In genomic region chr11:86571273-86571948, GRCh38 we compare ENCODE assay signal across 10 cellular contexts.
DNase-seq lines count a peak whose midpoint lies in the region; ATAC-seq, FAIRE-seq and TF ChIP-seq lines count a peak whose summit lies in the region.
"Had no signal": no experiment of that assay in that cellular context is flagged by ENCODE, and none has a peak within 500 bp of the region (broad histone marks: within the 10 kb centered on the region; RNA-seq: fewer than 3 reads in every experiment).

No MANE protein-coding gene starts in this region.

- H4K20me1 ChIP-seq in K562 (replicated peaks; ENCODE audit: control insufficient read depth, insufficient read depth, low read length): no peaks in the 10 kb centered on the region

- no peak overlapping the region for H3K27ac ChIP-seq in K562 (ENCODE audit: extremely low read depth, low read depth, low read length)

- no peaks in the 10 kb centered on the region for H3K9me3 Mint-ChIP-seq in mesothelial cell of epicardium

- peak; percentile 99 for ATAC-seq in K562
- ATAC-seq in HG02642 (IDR thresholded peaks at IDR 0.05; ENCODE audit: poor library complexity, unreplicated experiment): no peak
- ATAC-seq in GM18517 (IDR thresholded peaks at IDR 0.05; ENCODE audit: unreplicated experiment): no peak

- in situ Hi-C loops in KBM-7 (cut with MboI; ENCODE audit: low pct_unique_long_range_greater_than_20kb, low sequenced_read_pairs): no loop called here
- in situ Hi-C loops in K562 (cut with MboI): loop anchor here (5.0 kb wide), 1 partner anchor 114 kb away; no protein-coding TSS in a partner anchor
- in situ Hi-C loops in G401 (cut with HindIII; ENCODE audit: low sequenced_read_pairs): no loop called here

- H3K4me1 Mint-ChIP-seq in mesothelial cell of epicardium: peaks cover 39% of the 10 kb centered on the region

- peaks cover 11 to 37% of the 10 kb centered on the region in 2 experiments; a peak in 4 of 5 replicates for H3K27me3 ChIP-seq in K562 (ENCODE audit: control insufficient read depth in 2 of 2, insufficient read depth in 2 of 2, low read length in 2 of 2)

- H3K4me2 ChIP-seq in K562 (ENCODE audit: insufficient read depth, low read length): no peak overlapping the region

- CTCF ChIA-PET in K562 (lab: Yijun Ruan, JAX; ENCODE audit: low intra/inter-chr PET ratio): interaction anchor here (0.8 to 2.1 kb wide), 4 partner anchors 33 to 179 kb away, joined by 3 to 18 read pairs (median 4); no protein-coding TSS in a partner anchor

- H3K4me3 Mint-ChIP-seq in mesothelial cell of epicardium: no peak overlapping the region

- H3K9me3 ChIP-seq in K562 (replicated peaks; ENCODE audit: control insufficient read depth, insufficient read depth, low read depth, low read length): no peaks in the 10 kb centered on the region

- no peaks in the 10 kb centered on the region for H3K79me2 ChIP-seq in K562 (ENCODE audit: control insufficient read depth, insufficient read depth, low read length)

- intact Hi-C loops in K562 (cut with micrococcal nuclease): loop anchor here (1.0 kb wide), 2 partner anchors 84 to 115 kb away; no protein-coding TSS in a partner anchor

- POLR2A ChIA-PET in K562 (lab: Yijun Ruan, JAX): interaction anchor here (0.7 to 1.0 kb wide), 2 partner anchors 12 to 19 kb away, joined by 3 read pairs; no protein-coding TSS in a partner anchor

- H3K36me3 ChIP-seq in K562 (ENCODE audit: control insufficient read depth, insufficient read depth, low read length): no peaks in the 10 kb centered on the region

- TF ChIP-seq CTCF in K562 (IDR thresholded peaks at IDR 0.05 in 2 of 3, conservative IDR thresholded peaks at IDR 0.05 in 1 of 3; ENCODE audit: insufficient read depth in 2 of 3, low read depth in 1 of 3, low read length in 3 of 3) (peak; percentile 81 to 98 (median 85)), mesothelial cell of epicardium (IDR thresholded peaks at IDR 0.05; ENCODE audit: unreplicated experiment) (peak; percentile 65)

- H2AFZ ChIP-seq in K562 (ENCODE audit: low read depth, low read length): no peak overlapping the region

- no peak for TF ChIP-seq POLR2A in K562 (conservative IDR thresholded peaks at IDR 0.05)

- peaks cover 9% of the 10 kb centered on the region for H3K27me3 Mint-ChIP-seq in mesothelial cell of epicardium (ENCODE audit: low read depth)

- no peaks in the 10 kb centered on the region for H3K9me1 ChIP-seq in K562 (ENCODE audit: control insufficient read depth, insufficient read depth, low read length)

- 13% methylated on average over 5 of the region's 5 CpGs for WGBS in K562 (ENCODE audit: insufficient coverage, low coverage, missing lambda C conversion rate)

- no peak for TF ChIP-seq EP300 in K562 (IDR thresholded peaks at IDR 0.05; ENCODE audit: low read length)

- no peak overlapping the region for H3K4me3 ChIP-seq in K562

- H3K4me1 ChIP-seq in K562 (replicated peaks in 1 of 2; ENCODE audit: control insufficient read depth in 2 of 2, insufficient read depth in 2 of 2, low read length in 2 of 2): no peaks in the 10 kb centered on the region

- peak; percentile 59 to 87 for TF ChIP-seq RAD21 in K562 (CRISPR knock-in tag; conservative IDR thresholded peaks at IDR 0.05 in 1 of 2, IDR thresholded peaks at IDR 0.05 in 1 of 2)

- no peaks in the 10 kb centered on the region for H3K36me3 Mint-ChIP-seq in mesothelial cell of epicardium

- no TSS peak for BruUV-seq in K562 (replicated peaks; lab: Mats Ljungman, UMichigan)

- FAIRE-seq in K562 (lab: Jason Lieb, UNC): peak; percentile 92

- no peak overlapping the region for H3K27ac Mint-ChIP-seq in mesothelial cell of epicardium

- H3K9ac ChIP-seq in K562 (ENCODE audit: insufficient read depth in 1 of 2, low read depth in 2 of 2, low read length in 2 of 2): no peak overlapping the region

- DNase-seq in ELR (ENCODE audit: low read depth) (peak; percentile 62), KBM-7 (peak; percentile 12), K562 (ENCODE audit: extremely low read depth in 1 of 4, low spot score in 3 of 4) (peak; percentile 63 to 74 (median 69)), mesothelial cell of epicardium (ENCODE audit: low spot score in 2 of 2, unreplicated experiment in 2 of 2) (no peak), G401 (ENCODE audit: low spot score) (no peak)
- DNase-seq in stimulated activated CD4-positive, alpha-beta T cell treated with anti-CD3 and anti-CD28 coated beads, Interleukin-12 subunit alpha, Interleukin-12 subunit beta, amount 100 ng/mL, for 4 hours: no peak
- DNase-seq: NCI-H1436; stimulated activated CD4-positive, alpha-beta T cell treated with anti-CD3 and anti-CD28 coated beads, Interleukin-1b, Interleukin-23, amount 100 ng/mL, for 48 hours had no signal

TF ChIP-seq in K562, 482 proteins besides CTCF, POLR2A, EP300 and RAD21 (continues in another document):
- TF ChIP-seq SIN3A (IDR thresholded peaks at IDR 0.05; ENCODE audit: borderline replicate concordance in 2 of 2, control insufficient read depth in 1 of 2, low read depth in 2 of 2, low read length in 2 of 2) (no peak), RCOR1 (IDR thresholded peaks at IDR 0.05; ENCODE audit: borderline replicate concordance in 1 of 2, low read depth in 2 of 2, low read length in 2 of 2) (peak in 1 of 2 experiments; percentile 28; a peak in 1 of 4 replicates), TRIM24 (IDR thresholded peaks at IDR 0.05) (no peak), SRSF7 (optimal IDR thresholded peaks at IDR 0.05; ENCODE audit: low read depth, low read length) (no peak), MLLT1 (IDR thresholded peaks at IDR 0.05) (0 out of 4 replicates have a peak, but pooled peaks of 1 of the 2 experiments have one; percentile 43), ZNF57 (CRISPR knock-in tag; IDR thresholded peaks at IDR 0.05) (no peak), SMC3 (conservative IDR thresholded peaks at IDR 0.05; ENCODE audit: insufficient read depth, low read depth, low read length) (peak; percentile 86), FOS (IDR thresholded peaks at IDR 0.05; ENCODE audit: extremely low read depth, insufficient read length) (no peak), MCM2 (IDR thresholded peaks at IDR 0.05; ENCODE audit: low read depth) (no peak), XRCC5 (IDR thresholded peaks at IDR 0.05; ENCODE audit: low read depth, low read length) (0 out of 2 replicates have a peak, but pooled peaks have one; percentile 59)
- TF ChIP-seq, protein P1, sequence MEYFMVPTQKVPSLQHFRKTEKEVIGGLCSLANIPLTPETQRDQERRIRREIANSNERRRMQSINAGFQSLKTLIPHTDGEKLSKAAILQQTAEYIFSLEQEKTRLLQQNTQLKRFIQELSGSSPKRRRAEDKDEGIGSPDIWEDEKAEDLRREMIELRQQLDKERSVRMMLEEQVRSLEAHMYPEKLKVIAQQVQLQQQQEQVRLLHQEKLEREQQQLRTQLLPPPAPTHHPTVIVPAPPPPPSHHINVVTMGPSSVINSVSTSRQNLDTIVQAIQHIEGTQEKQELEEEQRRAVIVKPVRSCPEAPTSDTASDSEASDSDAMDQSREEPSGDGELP (CRISPR knock-in tag; IDR thresholded peaks at IDR 0.05; ENCODE audit: borderline replicate concordance): peak; percentile 14; the same call in 1 of the 2 replicates
- TF ChIP-seq, protein P2, sequence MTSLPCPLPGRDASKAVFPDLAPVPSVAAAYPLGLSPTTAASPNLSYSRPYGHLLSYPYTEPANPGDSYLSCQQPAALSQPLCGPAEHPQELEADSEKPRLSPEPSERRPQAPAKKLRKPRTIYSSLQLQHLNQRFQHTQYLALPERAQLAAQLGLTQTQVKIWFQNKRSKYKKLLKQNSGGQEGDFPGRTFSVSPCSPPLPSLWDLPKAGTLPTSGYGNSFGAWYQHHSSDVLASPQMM (CRISPR knock-in tag; IDR thresholded peaks at IDR 0.05): no peak
- TF ChIP-seq, protein P3, sequence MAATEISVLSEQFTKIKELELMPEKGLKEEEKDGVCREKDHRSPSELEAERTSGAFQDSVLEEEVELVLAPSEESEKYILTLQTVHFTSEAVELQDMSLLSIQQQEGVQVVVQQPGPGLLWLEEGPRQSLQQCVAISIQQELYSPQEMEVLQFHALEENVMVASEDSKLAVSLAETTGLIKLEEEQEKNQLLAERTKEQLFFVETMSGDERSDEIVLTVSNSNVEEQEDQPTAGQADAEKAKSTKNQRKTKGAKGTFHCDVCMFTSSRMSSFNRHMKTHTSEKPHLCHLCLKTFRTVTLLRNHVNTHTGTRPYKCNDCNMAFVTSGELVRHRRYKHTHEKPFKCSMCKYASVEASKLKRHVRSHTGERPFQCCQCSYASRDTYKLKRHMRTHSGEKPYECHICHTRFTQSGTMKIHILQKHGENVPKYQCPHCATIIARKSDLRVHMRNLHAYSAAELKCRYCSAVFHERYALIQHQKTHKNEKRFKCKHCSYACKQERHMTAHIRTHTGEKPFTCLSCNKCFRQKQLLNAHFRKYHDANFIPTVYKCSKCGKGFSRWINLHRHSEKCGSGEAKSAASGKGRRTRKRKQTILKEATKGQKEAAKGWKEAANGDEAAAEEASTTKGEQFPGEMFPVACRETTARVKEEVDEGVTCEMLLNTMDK (IDR thresholded peaks at IDR 0.05; ENCODE audit: borderline replicate concordance, insufficient read depth, low read depth, low read length, poor library complexity, severe bottlenecking): peak; percentile 31
- TF ChIP-seq, protein P4, sequence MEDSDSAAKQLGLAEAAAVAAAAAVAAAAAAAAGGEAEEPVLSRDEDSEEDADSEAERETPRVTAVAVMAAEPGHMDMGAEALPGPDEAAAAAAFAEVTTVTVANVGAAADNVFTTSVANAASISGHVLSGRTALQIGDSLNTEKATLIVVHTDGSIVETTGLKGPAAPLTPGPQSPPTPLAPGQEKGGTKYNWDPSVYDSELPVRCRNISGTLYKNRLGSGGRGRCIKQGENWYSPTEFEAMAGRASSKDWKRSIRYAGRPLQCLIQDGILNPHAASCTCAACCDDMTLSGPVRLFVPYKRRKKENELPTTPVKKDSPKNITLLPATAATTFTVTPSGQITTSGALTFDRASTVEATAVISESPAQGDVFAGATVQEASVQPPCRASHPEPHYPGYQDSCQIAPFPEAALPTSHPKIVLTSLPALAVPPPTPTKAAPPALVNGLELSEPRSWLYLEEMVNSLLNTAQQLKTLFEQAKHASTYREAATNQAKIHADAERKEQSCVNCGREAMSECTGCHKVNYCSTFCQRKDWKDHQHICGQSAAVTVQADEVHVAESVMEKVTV (CRISPR knock-in tag; IDR thresholded peaks at IDR 0.05): peak; percentile 59

Comparison
In these comparisons a context has a peak if more than half of its experiments do, and no peak if none do; other contexts are left out.
1. DNase-seq: peak in ELR (single experiment), KBM-7 (single experiment) and K562 (4 of 4); none in mesothelial cell of epicardium (0 of 2), G401 (single experiment) and stimulated activated CD4-positive, alpha-beta T cell treated with anti-CD3 and anti-CD28 coated beads, Interleukin-12 subunit alpha, Interleukin-12 subunit beta, amount 100 ng/mL, for 4 hours (single experiment).